ENCODE assay signal across 10 cellular contexts in the genomic region with DNA sequence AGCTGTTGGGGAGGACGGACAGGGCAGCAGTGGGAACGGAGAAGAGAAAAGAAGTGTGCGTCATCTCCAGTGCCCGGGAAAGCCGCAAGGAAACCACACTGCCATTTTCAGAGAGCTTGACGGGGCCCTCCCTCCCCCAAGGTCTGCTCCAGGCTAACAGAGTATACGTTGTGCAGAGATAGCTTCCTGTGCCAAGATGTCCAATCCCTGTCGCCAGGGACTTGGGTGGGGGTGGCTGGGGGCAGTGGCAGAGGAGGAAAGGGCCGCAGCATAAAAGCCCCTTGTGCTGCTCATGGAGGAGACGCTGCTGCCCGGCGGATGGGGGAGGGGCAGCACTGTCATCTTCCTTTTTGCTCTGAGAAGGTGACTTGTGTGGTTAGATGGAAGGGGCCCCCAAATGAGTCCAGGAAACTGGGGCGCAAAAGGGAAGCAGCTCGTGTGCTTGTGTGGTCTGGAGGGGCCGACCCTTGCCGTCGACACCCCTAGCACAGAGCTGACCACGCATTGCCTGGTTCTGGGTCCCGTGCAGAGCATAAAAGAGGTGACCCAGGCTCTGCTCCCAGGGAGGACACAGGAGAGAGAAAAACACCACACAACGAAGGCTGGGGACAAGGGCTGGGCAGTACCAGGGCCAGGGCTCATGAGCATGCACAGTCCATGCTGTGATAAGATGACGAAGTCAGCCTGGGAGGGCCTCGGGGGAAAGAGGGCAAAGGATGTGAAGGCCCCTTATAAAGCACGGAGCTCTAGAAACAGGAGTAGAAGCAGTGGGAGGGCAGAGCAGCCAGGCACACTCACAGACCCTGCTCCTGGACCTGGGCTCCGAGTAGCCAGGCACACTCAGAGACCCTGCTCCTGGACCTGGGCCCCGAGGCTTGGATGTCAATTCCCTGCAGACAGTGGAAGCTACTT.
DNase-seq lines count a peak whose midpoint lies in the region; ATAC-seq, FAIRE-seq and TF ChIP-seq lines count a peak whose summit lies in the region.
"Had no signal": no experiment of that assay in that cellular context is flagged by ENCODE, and none has a peak within 500 bp of the region (broad histone marks: within the 10 kb centered on the region; RNA-seq: fewer than 3 reads in every experiment).

No MANE protein-coding gene starts in this region.

- H3K36me3 ChIP-seq in tibial nerve, result no peaks in the 10 kb centered on the region
- H3K36me3 ChIP-seq: vagina had no signal

- H3K9me3 ChIP-seq in tibial nerve, result no peaks in the 10 kb centered on the region
- H3K9me3 ChIP-seq: vagina had no signal

- no peak overlapping the region for H3K4me3 ChIP-seq in tibial nerve
- H3K4me3 ChIP-seq: vagina had no signal

- H3K27me3 ChIP-seq in tibial nerve, result no peaks in the 10 kb centered on the region
- H3K27me3 ChIP-seq: vagina had no signal

- peak in 1 of 2 donors; percentile 61 for TF ChIP-seq EP300 in tibial nerve (IDR thresholded peaks at IDR 0.05)

- WGBS in tibial nerve, 2 donors, result 53 to 59% methylated on average over 24 to 25 of the region's 25 CpGs

- peak; percentile 13 for DNase-seq in NCI-H2227 (lab: John Stamatoyannopoulos, UW; ENCODE audit: unreplicated experiment)
- DNase-seq in NCI-H2227 treated with DMSO at 0.1 percent for 48 hours (lab: John Stamatoyannopoulos, UW), result no peak
- DNase-seq in activated CD8-positive, alpha-beta memory T cell treated with anti-CD3 and anti-CD28 coated beads for 48 hours (ENCODE audit: low read depth in 2 of 3, low spot score in 2 of 3), result peak in 2 of 3 experiments; percentile 23 to 31
- peak; percentile 24 for DNase-seq in medulla oblongata (ENCODE audit: extremely low spot score)
- no peak for DNase-seq in tibial nerve (ENCODE audit: low spot score in 2 of 2)
- DNase-seq in D721Med (ENCODE audit: insufficient read length, low spot score), result no peak
- DNase-seq in NCI-H774 (lab: John Stamatoyannopoulos, UW), result no peak

- H3K4me1 ChIP-seq in tibial nerve, result peaks cover 0 to 32% (median 14%) of the 10 kb centered on the region in 4 donors

- TF ChIP-seq CTCF in tibial nerve (IDR thresholded peaks at IDR 0.05), result no peak
- no peak for TF ChIP-seq CTCF in D721Med (IDR thresholded peaks at IDR 0.05; ENCODE audit: insufficient read depth, missing control alignments)

- peak overlapping the region in 3 of 4 donors; percentile 22 to 93 (median 83) for H3K27ac ChIP-seq in tibial nerve
- H3K27ac ChIP-seq: 22Rv1, vagina had no signal

- FAIRE-seq in D721Med (lab: Jason Lieb, UNC), result no peak

- TF ChIP-seq POLR2A in tibial nerve (IDR thresholded peaks at IDR 0.05), result no peak

- no peak for ATAC-seq in GM18868 (IDR thresholded peaks at IDR 0.05; ENCODE audit: unreplicated experiment)

Comparison
In these comparisons a context has a peak if more than half of its experiments do, and no peak if none do; other contexts are left out.
1. DNase-seq: peak in NCI-H2227 (single experiment), activated CD8-positive, alpha-beta memory T cell treated with anti-CD3 and anti-CD28 coated beads for 48 hours (2 of 3) and medulla oblongata (single experiment); none in NCI-H2227 treated with DMSO at 0.1 percent for 48 hours (single experiment), tibial nerve (0 of 2), D721Med (single experiment) and NCI-H774 (single experiment).